ENCODE assay signal across 8 cellular contexts in genomic region chr17:81683208-81683583, GRCh38. TPM values are rescaled to one million over a fixed set of nuclear protein-coding genes. Genes with fewer than 3 reads are reported as not detected.
A peak's percentile ranks its signal among the peaks of the same experiment; 100 is the strongest.
DNase-seq lines count a peak whose midpoint lies in the region; ATAC-seq and TF ChIP-seq lines count a peak whose summit lies in the region.

No MANE protein-coding gene starts in this region.

- POLR2A ChIA-PET in activated naive CD8-positive, alpha-beta T cell treated with anti-CD3 and anti-CD28 coated beads, Interleukin-2, amount 10 ng/mL, durations not matched to agents 7 days and 5 days (lab: Charles Lee), result interaction anchor here (0.6 to 4.5 kb wide), 24 partner anchors 8 to 1394 kb away, joined by 3 to 69 read pairs (median 5); partner anchors contain the start of genes ACTG1, ARHGDIA, CCDC137 and FASN
- POLR2A ChIA-PET in HEK293T (lab: Yijun Ruan, JAX), result interaction anchor here (0.8 to 6.2 kb wide), 15 partner anchors 9 to 388 kb away, joined by 3 to 120 read pairs (median 7); partner anchors contain the start of genes CCDC137, CENPX, LRRC45 and MRPL12

- H3K9me3 Mint-ChIP-seq in activated naive CD8-positive, alpha-beta T cell treated with anti-CD3 and anti-CD28 coated beads, Interleukin-2, amount 10 ng/mL, durations not matched to agents 7 days and 5 days, result no peaks in the 10 kb centered on the region

- H3K36me3 Mint-ChIP-seq in activated naive CD8-positive, alpha-beta T cell treated with anti-CD3 and anti-CD28 coated beads, Interleukin-2, amount 10 ng/mL, durations not matched to agents 7 days and 5 days, result peaks cover 10% of the 10 kb centered on the region

- peak; percentile 17 for ATAC-seq in HG03108 (IDR thresholded peaks at IDR 0.05; ENCODE audit: unreplicated experiment)
- ATAC-seq in activated naive CD8-positive, alpha-beta T cell treated with anti-CD3 and anti-CD28 coated beads, Interleukin-2, amount 10 ng/mL, durations not matched to agents 7 days and 5 days (ENCODE audit: low read depth), result peak; percentile 28

- peak overlapping the region; percentile 98 for H3K4me3 Mint-ChIP-seq in activated naive CD8-positive, alpha-beta T cell treated with anti-CD3 and anti-CD28 coated beads, Interleukin-2, amount 10 ng/mL, durations not matched to agents 7 days and 5 days

- H3K27ac ChIP-seq in substantia nigra (ENCODE audit: low read depth, low read length, poor library complexity, severe bottlenecking), result peak overlapping the region; percentile 83

- CTCF ChIA-PET in HEK293T (lab: Yijun Ruan, JAX), result interaction anchor here (0.9 to 1.7 kb wide), 3 partner anchors 19 to 186 kb away, joined by 3 to 5 read pairs (median 3); partner anchors contain the start of gene MRPL12

- H3K4me1 Mint-ChIP-seq in activated naive CD8-positive, alpha-beta T cell treated with anti-CD3 and anti-CD28 coated beads, Interleukin-2, amount 10 ng/mL, durations not matched to agents 7 days and 5 days, result peaks cover 24% of the 10 kb centered on the region

- H3K27me3 Mint-ChIP-seq in activated naive CD8-positive, alpha-beta T cell treated with anti-CD3 and anti-CD28 coated beads, Interleukin-2, amount 10 ng/mL, durations not matched to agents 7 days and 5 days, result no peaks in the 10 kb centered on the region

- peak overlapping the region; percentile 77 for H3K27ac Mint-ChIP-seq in activated naive CD8-positive, alpha-beta T cell treated with anti-CD3 and anti-CD28 coated beads, Interleukin-2, amount 10 ng/mL, durations not matched to agents 7 days and 5 days

- peak; percentile 50 for DNase-seq in NCI-H82 (lab: John Stamatoyannopoulos, UW)
- DNase-seq in NCI-H82 treated with DMSO at 0.1 percent for 48 hours (lab: John Stamatoyannopoulos, UW; ENCODE audit: unreplicated experiment), result no peak
- DNase-seq in activated naive CD8-positive, alpha-beta T cell treated with anti-CD3 and anti-CD28 coated beads, Interleukin-2, amount 10 ng/mL, durations not matched to agents 7 days and 5 days, result no peak
- peak; percentile 20 for DNase-seq in inferior parietal cortex (ENCODE audit: extremely low spot score)
- DNase-seq in substantia nigra (lab: John Stamatoyannopoulos, UW), result no peak
- no peak for DNase-seq in SIG-M5 treated with dmso at 0.1 percent for 504 hours (lab: John Stamatoyannopoulos, UW; ENCODE audit: unreplicated experiment)
- DNase-seq in HEK293T (ENCODE audit: extremely low spot score), result no peak

TF ChIP-seq in HEK293T, 16 proteins besides CTCF, POLR2A, EP300 and RAD21:
- no peak for TF ChIP-seq FOXA1 (IDR thresholded peaks at IDR 0.05)
- no peak for TF ChIP-seq PKNOX1 (IDR thresholded peaks at IDR 0.05)
- TF ChIP-seq FOXK2 (IDR thresholded peaks at IDR 0.05), result no peak
- no peak for TF ChIP-seq CTBP1 (IDR thresholded peaks at IDR 0.05; ENCODE audit: borderline replicate concordance)
- TF ChIP-seq NFRKB (IDR thresholded peaks at IDR 0.05), result no peak
- no peak for TF ChIP-seq BHLHE40 (IDR thresholded peaks at IDR 0.05; ENCODE audit: borderline replicate concordance)
- TF ChIP-seq ZNF384 (IDR thresholded peaks at IDR 0.05), result no peak
- TF ChIP-seq FOXM1 (IDR thresholded peaks at IDR 0.05; ENCODE audit: borderline replicate concordance), result no peak
- no peak for TF ChIP-seq L3MBTL2 (conservative IDR thresholded peaks at IDR 0.05)
- no peak for TF ChIP-seq TARDBP (IDR thresholded peaks at IDR 0.05)
- no peak for TF ChIP-seq HDGF (IDR thresholded peaks at IDR 0.05; ENCODE audit: borderline replicate concordance)
- no peak for TF ChIP-seq ELF4 (IDR thresholded peaks at IDR 0.05)

RNA-seq across cellular contexts. Expression of gene ARL16, which starts 0.4 kb away (rescaled TPM):
- 10 to 100 TPM; 17.7 to 19.0 TPM for total RNA-seq in activated naive CD8-positive, alpha-beta T cell treated with anti-CD3 and anti-CD28 coated beads, Interleukin-2, amount 10 ng/mL, durations not matched to agents 7 days and 5 days

RNA-seq across cellular contexts. Expression of gene HGS, which starts 0.6 kb away (rescaled TPM):
- total RNA-seq in activated naive CD8-positive, alpha-beta T cell treated with anti-CD3 and anti-CD28 coated beads, Interleukin-2, amount 10 ng/mL, durations not matched to agents 7 days and 5 days, result 100 to 1,000 TPM; 152 to 164 TPM

RNA-seq across cellular contexts. Expression of gene CCDC137, which starts 16.7 kb away (rescaled TPM):
- 10 to 100 TPM; 31.3 to 32.0 TPM for total RNA-seq in activated naive CD8-positive, alpha-beta T cell treated with anti-CD3 and anti-CD28 coated beads, Interleukin-2, amount 10 ng/mL, durations not matched to agents 7 days and 5 days

RNA-seq across cellular contexts. Expression of gene OXLD1, which starts 16.8 kb away (rescaled TPM):
- 10 to 100 TPM; 56.6 to 60.1 TPM for total RNA-seq in activated naive CD8-positive, alpha-beta T cell treated with anti-CD3 and anti-CD28 coated beads, Interleukin-2, amount 10 ng/mL, durations not matched to agents 7 days and 5 days

RNA-seq across cellular contexts. Expression of gene MRPL12, which starts 20.0 kb away (rescaled TPM):
- total RNA-seq in activated naive CD8-positive, alpha-beta T cell treated with anti-CD3 and anti-CD28 coated beads, Interleukin-2, amount 10 ng/mL, durations not matched to agents 7 days and 5 days, result 10 to 100 TPM; 55.1 to 59.2 TPM

Comparison
In these comparisons a context has a peak if more than half of its experiments do, and no peak if none do; other contexts are left out.
1. DNase-seq: peak in NCI-H82 (single experiment) and inferior parietal cortex (single experiment); none in NCI-H82 treated with DMSO at 0.1 percent for 48 hours (single experiment), activated naive CD8-positive, alpha-beta T cell treated with anti-CD3 and anti-CD28 coated beads, Interleukin-2, amount 10 ng/mL, durations not matched to agents 7 days and 5 days (single experiment), substantia nigra (0 of 49), SIG-M5 treated with dmso at 0.1 percent for 504 hours (single experiment) and HEK293T (single experiment).